Comparison of ENCODE assay signal across 9 cellular contexts in the genomic region with DNA sequence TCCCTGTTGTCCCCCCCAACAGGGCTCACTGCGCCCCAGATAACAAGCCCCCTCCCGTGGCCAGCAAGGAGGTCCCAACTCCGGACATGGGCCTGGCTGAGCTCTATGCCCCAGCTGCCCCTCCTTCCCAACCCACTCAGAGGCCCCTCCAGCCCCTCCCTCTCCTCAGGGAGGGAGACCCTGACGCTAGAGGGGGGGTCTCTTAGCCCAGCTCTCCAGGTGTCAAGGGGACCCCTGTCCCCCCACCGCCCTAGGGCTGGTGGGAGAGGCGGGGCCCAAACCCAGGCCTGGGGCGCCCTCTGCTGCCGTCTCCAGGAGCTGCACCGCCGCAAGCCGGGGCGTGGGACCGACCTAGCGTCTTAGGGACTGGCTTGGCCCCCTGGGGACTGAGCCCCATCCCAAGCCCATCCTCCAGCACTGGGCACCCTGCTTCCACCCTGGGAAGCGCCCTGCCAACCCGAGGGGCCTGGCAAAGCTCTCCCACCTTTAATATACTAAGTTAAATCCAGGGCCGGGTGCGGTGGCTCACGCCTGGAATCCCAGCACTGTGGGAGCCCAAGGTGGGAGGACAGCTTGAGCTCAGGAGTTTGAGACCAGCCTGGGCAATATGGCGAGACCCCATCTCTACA. TPM values are rescaled to one million over a fixed set of nuclear protein-coding genes. Genes with fewer than 3 reads are reported as not detected.
DNase-seq lines count a peak whose midpoint lies in the region; ATAC-seq, FAIRE-seq and TF ChIP-seq lines count a peak whose summit lies in the region.
"Had no signal": no experiment of that assay in that cellular context is flagged by ENCODE, and none has a peak within 500 bp of the region (broad histone marks: within the 10 kb centered on the region; RNA-seq: fewer than 3 reads in every experiment).

No MANE protein-coding gene starts in this region.

- ATAC-seq in HG03469 (IDR thresholded peaks at IDR 0.05; ENCODE audit: unreplicated experiment) (no peak), GM21619 (IDR thresholded peaks at IDR 0.05; ENCODE audit: unreplicated experiment) (no peak)

- no peaks in the 10 kb centered on the region for H3K9me2 ChIP-seq in Loucy (replicated peaks; ENCODE audit: low read depth, low read length)

- no peak overlapping the region for H3K56ac ChIP-seq in H1 (replicated peaks; ENCODE audit: insufficient read length, low read depth, low read length)

- no peak for TF ChIP-seq EP300 in H1 (IDR thresholded peaks at IDR 0.05; ENCODE audit: borderline replicate concordance in 1 of 2, low read depth in 2 of 2, low read length in 2 of 2)

- no peak overlapping the region for H2BK20ac ChIP-seq in H1 (ENCODE audit: low read length)

- H3K9ac ChIP-seq in Loucy (ENCODE audit: low read depth, low read length, poor library complexity, severe bottlenecking) (no peak overlapping the region), H1 (replicated peaks in 1 of 4; ENCODE audit: extremely low read depth in 1 of 4, low read depth in 3 of 4, low read length in 3 of 4) (no peak overlapping the region)

- H3F3A ChIP-seq in Loucy (ENCODE audit: low read depth) = no peaks in the 10 kb centered on the region; the same call in 1 of the 2 replicates

- H3K4me1 ChIP-seq in Loucy (ENCODE audit: insufficient read depth, low read length, poor library complexity, severe bottlenecking) (no peaks in the 10 kb centered on the region), H1 (replicated peaks in 1 of 4; ENCODE audit: control insufficient read depth in 3 of 4, insufficient read depth in 4 of 4, low read length in 3 of 4) (peaks cover 0 to 4% (median 1%) of the 10 kb centered on the region in 4 experiments; a peak in 3 of 7 replicates), thyroid gland (peaks cover under 1 to 14% of the 10 kb centered on the region in 2 donors)

- H4K20me1 ChIP-seq in Loucy (ENCODE audit: insufficient read depth, low read length, poor library complexity, severe bottlenecking) = no peaks in the 10 kb centered on the region
- peaks cover 0 to 3% of the 10 kb centered on the region in 2 experiments for H4K20me1 ChIP-seq in H1 (replicated peaks in 1 of 2; ENCODE audit: control insufficient read depth in 1 of 2, insufficient read depth in 2 of 2, low read length in 2 of 2)

- DNase-seq in ELF-1 (ENCODE audit: low read depth, low spot score) (peak; percentile 75), H1 (ENCODE audit: low read depth in 1 of 2, low spot score in 2 of 2) (peak in 1 of 2 experiments; percentile 96), thyroid gland (peak; percentile 41)
- peak; percentile 75 for DNase-seq in activated CD4-positive, alpha-beta memory T cell treated with anti-CD3 and anti-CD28 coated beads, Interleukin-2, amount 10 ng/mL, durations not matched to agents 7 days and 5 days

- no peak overlapping the region for H2BK120ac ChIP-seq in H1 (replicated peaks; ENCODE audit: low read depth, low read length)

- no peak overlapping the region for H2BK5ac ChIP-seq in H1 (ENCODE audit: low read depth, low read length)

- H4K91ac ChIP-seq in H1 (replicated peaks; ENCODE audit: insufficient read length, low read length) = no peak overlapping the region

- intact Hi-C loops in thyroid gland (cut with DNase I) = no loop called here

- no peaks in the 10 kb centered on the region for H3K9me3 Mint-ChIP-seq in activated CD4-positive, alpha-beta memory T cell treated with anti-CD3 and anti-CD28 coated beads, Interleukin-2, amount 10 ng/mL, durations not matched to agents 7 days and 5 days
- H3K9me3 Mint-ChIP-seq in nephron = no peaks in the 10 kb centered on the region

- H3K14ac ChIP-seq in H1 (ENCODE audit: insufficient read length) = no peak overlapping the region

- H3K36me3 ChIP-seq in Loucy (ENCODE audit: insufficient read depth, low read length) = no peaks in the 10 kb centered on the region
- no peaks in the 10 kb centered on the region for H3K36me3 ChIP-seq in H1 (ENCODE audit: control insufficient read depth in 2 of 4, insufficient read depth in 4 of 4, low read length in 3 of 4)
- no peaks in the 10 kb centered on the region for H3K36me3 ChIP-seq in thyroid gland

- TF ChIP-seq CTCF in Loucy (conservative IDR thresholded peaks at IDR 0.05; ENCODE audit: low read length) (peak; percentile 85), H1 (IDR thresholded peaks at IDR 0.05; ENCODE audit: control extremely low read depth in 1 of 3, insufficient read depth in 1 of 3, low read depth in 1 of 3, low read length in 3 of 3) (peak; percentile 82 to 84 (median 84)), nephron (IDR thresholded peaks at IDR 0.05; ENCODE audit: unreplicated experiment in 3 of 3) (peak; percentile 94 to 97 (median 95)), thyroid gland (IDR thresholded peaks at IDR 0.05) (peak; percentile 75 to 95 (median 84))

- H3K18ac ChIP-seq in H1 (ENCODE audit: extremely low read depth, low read length) = no peak overlapping the region

- H3K27me3 ChIP-seq in Loucy (ENCODE audit: insufficient read depth, low read length, poor library complexity, severe bottlenecking) = no peaks in the 10 kb centered on the region
- H3K27me3 ChIP-seq in H1 (replicated peaks in 1 of 4; ENCODE audit: control insufficient read depth in 3 of 4, extremely low read depth in 1 of 4, insufficient read depth in 3 of 4, low read length in 3 of 4) = peaks cover 6 to 33% (median 19%) of the 10 kb centered on the region in 4 experiments
- no peaks in the 10 kb centered on the region for H3K27me3 ChIP-seq in thyroid gland

- H3K27me3 Mint-ChIP-seq in activated CD4-positive, alpha-beta memory T cell treated with anti-CD3 and anti-CD28 coated beads, Interleukin-2, amount 10 ng/mL, durations not matched to agents 7 days and 5 days = peaks cover 29% of the 10 kb centered on the region
- H3K27me3 Mint-ChIP-seq in nephron (ENCODE audit: low read depth) = peaks cover 59% of the 10 kb centered on the region

- no peak overlapping the region for H3K4ac ChIP-seq in H1 (replicated peaks; ENCODE audit: insufficient read length, low read depth, low read length)

- peak; percentile 77 to 84 for TF ChIP-seq RAD21 in H1 (IDR thresholded peaks at IDR 0.05 in 1 of 2, conservative IDR thresholded peaks at IDR 0.05 in 1 of 2; ENCODE audit: low read depth in 2 of 2, low read length in 2 of 2)

- FAIRE-seq in H1 (lab: Jason Lieb, UNC) = no peak

- 19% methylated on average over 15 of the region's 20 CpGs; no CpG with 5 or more reads in 1 of the 2 experiments for WGBS in H1 (ENCODE audit: extremely low coverage in 1 of 2, insufficient coverage in 1 of 2, insufficient read length in 1 of 2, insufficient replicate concordance in 2 of 2, low coverage in 1 of 2, low lambda C conversion rate in 2 of 2, missing lambda C conversion rate in 1 of 2), 2 experiments
- 24 to 36% methylated on average over 6 to 7 of the region's 20 CpGs for WGBS in thyroid gland, 2 donors

- no peaks in the 10 kb centered on the region for H3K79me1 ChIP-seq in H1 (ENCODE audit: low read depth, low read length)

- no peak overlapping the region for H2AFZ ChIP-seq in Loucy (ENCODE audit: low read length)
- no peak overlapping the region for H2AFZ ChIP-seq in H1 (ENCODE audit: low read length)

- H4K8ac ChIP-seq in H1 (ENCODE audit: extremely low read depth, insufficient read depth, low read length) = no peak overlapping the region

- no peaks in the 10 kb centered on the region for H3K79me2 ChIP-seq in Loucy (ENCODE audit: insufficient read depth, low read length)
- no peaks in the 10 kb centered on the region for H3K79me2 ChIP-seq in H1 (ENCODE audit: control insufficient read depth in 1 of 2, insufficient read depth in 2 of 2, low read length in 2 of 2)

- TF ChIP-seq POLR2A in H1 (IDR thresholded peaks at IDR 0.05; ENCODE audit: control extremely low read depth in 1 of 2, low read depth in 2 of 2, low read length in 2 of 2) = no peak
- TF ChIP-seq POLR2A in thyroid gland (IDR thresholded peaks at IDR 0.05) = no peak

- H3K4me1 Mint-ChIP-seq in activated CD4-positive, alpha-beta memory T cell treated with anti-CD3 and anti-CD28 coated beads, Interleukin-2, amount 10 ng/mL, durations not matched to agents 7 days and 5 days = peaks cover 7% of the 10 kb centered on the region
- H3K4me1 Mint-ChIP-seq in nephron = peaks cover 10% of the 10 kb centered on the region

- no peaks in the 10 kb centered on the region for H3K36me3 Mint-ChIP-seq in activated CD4-positive, alpha-beta memory T cell treated with anti-CD3 and anti-CD28 coated beads, Interleukin-2, amount 10 ng/mL, durations not matched to agents 7 days and 5 days (ENCODE audit: low read depth)
- peaks cover 3% of the 10 kb centered on the region for H3K36me3 Mint-ChIP-seq in nephron (ENCODE audit: low read depth)

- H3K27ac Mint-ChIP-seq in activated CD4-positive, alpha-beta memory T cell treated with anti-CD3 and anti-CD28 coated beads, Interleukin-2, amount 10 ng/mL, durations not matched to agents 7 days and 5 days = no peak overlapping the region
- no peak overlapping the region for H3K27ac Mint-ChIP-seq in nephron

- H3K27ac ChIP-seq in H1 (ENCODE audit: low read depth, low read length) (no peak overlapping the region), thyroid gland (no peak overlapping the region)
- H3K27ac ChIP-seq: SK-N-MC had no signal

- no peak overlapping the region for H4K5ac ChIP-seq in H1 (ENCODE audit: insufficient read length, low read depth, low read length)

- H3K4me2 ChIP-seq in Loucy (ENCODE audit: low read depth, low read length, poor library complexity, severe bottlenecking) (peak overlapping the region; percentile 18), H1 (ENCODE audit: insufficient read depth in 1 of 2, low read depth in 2 of 2, low read length in 2 of 2) (peak overlapping the region; percentile 53 to 72; a peak in 1 of 4 replicates)

- CTCF ChIA-PET in activated CD4-positive, alpha-beta memory T cell treated with anti-CD3 and anti-CD28 coated beads, Interleukin-2, amount 10 ng/mL, durations not matched to agents 7 days and 5 days (lab: Charles Lee) = interaction anchor here (1.2 kb wide), 1 partner anchor 29 kb away, joined by 3 read pairs; no protein-coding TSS in a partner anchor
- CTCF ChIA-PET in H1 (lab: Charles Lee; ENCODE audit: partially characterized antibody) = interaction anchor here (0.7 to 1.0 kb wide), 6 partner anchors 35 to 402 kb away, joined by 3 to 4 read pairs (median 3); no protein-coding TSS in a partner anchor

- no peaks in the 10 kb centered on the region for H3K9me3 ChIP-seq in Loucy (ENCODE audit: insufficient read depth, low read depth, low read length)
- H3K9me3 ChIP-seq in H1 (ENCODE audit: insufficient read depth in 2 of 2, low read depth in 1 of 2, low read length in 1 of 2) = no peaks in the 10 kb centered on the region
- no peaks in the 10 kb centered on the region for H3K9me3 ChIP-seq in thyroid gland

- no peak overlapping the region for H3K4me3 Mint-ChIP-seq in activated CD4-positive, alpha-beta memory T cell treated with anti-CD3 and anti-CD28 coated beads, Interleukin-2, amount 10 ng/mL, durations not matched to agents 7 days and 5 days
- H3K4me3 Mint-ChIP-seq in nephron = peak overlapping the region in 2 of 3 experiments; percentile 53 to 56

- H3K23ac ChIP-seq in H1 (ENCODE audit: insufficient read length) = no peak overlapping the region

- no peak overlapping the region for H2BK12ac ChIP-seq in H1 (ENCODE audit: low read depth, low read length)

- no peak overlapping the region for H2BK15ac ChIP-seq in H1 (ENCODE audit: low read length)

- peaks cover 2% of the 10 kb centered on the region; the same call in 1 of the 2 replicates for H3K23me2 ChIP-seq in H1 (ENCODE audit: low read depth, low read length)

- H3K4me3 ChIP-seq in Loucy (ENCODE audit: low read length, poor library complexity, severe bottlenecking) (no peak overlapping the region), H1 (ENCODE audit: extremely low read depth in 1 of 4, insufficient read depth in 2 of 4, low read depth in 3 of 4, low read length in 4 of 4) (peak overlapping the region in 1 of 4 experiments; percentile 67; a peak in 2 of 8 replicates), thyroid gland (replicated peaks in 1 of 3) (no peak overlapping the region)
- H3K4me3 ChIP-seq: SK-N-MC had no signal

- POLR2A ChIA-PET in activated CD4-positive, alpha-beta memory T cell treated with anti-CD3 and anti-CD28 coated beads, Interleukin-2, amount 10 ng/mL, durations not matched to agents 7 days and 5 days (lab: Charles Lee) = interaction anchor here (0.8 kb wide), 1 partner anchor 13 kb away, joined by 4 read pairs; no protein-coding TSS in a partner anchor
- POLR2A ChIA-PET in H1 (lab: Charles Lee; ENCODE audit: partially characterized antibody) = interaction anchor here (1.1 kb wide), 1 partner anchor 88 kb away, joined by 3 read pairs; no protein-coding TSS in a partner anchor

- no peak overlapping the region for H2AK5ac ChIP-seq in H1 (ENCODE audit: low read depth, low read length)

RNA-seq across cellular contexts. Expression of a gene that starts 1.4 kb away (rescaled TPM):
- under 1 TPM in 1 of 2 experiments, not detected in 1; 0.08 TPM for total RNA-seq in activated CD4-positive, alpha-beta memory T cell treated with anti-CD3 and anti-CD28 coated beads, Interleukin-2, amount 10 ng/mL, durations not matched to agents 7 days and 5 days
- total RNA-seq in H1 (2021; fragmentation: NEBNext Ultra II Directional; extraction: Animal tissue kit (Norgen Biotek cat#: 25700)) = 0.45 and 0.63 TPM in 2 replicates
- 1.0 and 2.0 TPM in 2 replicates for polyA plus RNA-seq in H1 (2011; rRNA removed)
- 1.4 TPM for polyA plus RNA-seq in H1 (2011; cell fraction: cytosol; rRNA removed)
- polyA plus RNA-seq in H1 (2011; cell fraction: nucleus; rRNA removed) = 8.4 TPM
- 0.14 to 1.1 TPM (median 0.78 TPM) in 4 replicates for polyA plus RNA-seq in H1 (2012, experiment 1 of 2)
- 0.13 TPM for polyA plus RNA-seq in H1 (2012, experiment 2 of 2)
- polyA plus RNA-seq in H1 (2013, experiment 1 of 2) = 0.93 TPM
- 0.74 TPM for polyA plus RNA-seq in H1 (2013, experiment 2 of 2)
- polyA minus RNA-seq in H1 (2011; rRNA and poly(A)+ RNA removed) = 0.27 and 0.28 TPM in 2 replicates
- polyA minus RNA-seq in H1 (2011; cell fraction: cytosol; rRNA and poly(A)+ RNA removed) = 0.29 TPM
- 1.1 TPM for polyA minus RNA-seq in H1 (2011; cell fraction: nucleus; rRNA and poly(A)+ RNA removed)
- total RNA-seq in thyroid gland = under 1 TPM in 1 of 4 donors, not detected in 3; 0.22 TPM

RNA-seq across cellular contexts. Expression of a gene that starts 17.5 kb away (rescaled TPM):
- total RNA-seq in activated CD4-positive, alpha-beta memory T cell treated with anti-CD3 and anti-CD28 coated beads, Interleukin-2, amount 10 ng/mL, durations not matched to agents 7 days and 5 days = 10 to 100 TPM; 42.0 to 44.3 TPM
- total RNA-seq in H1 (2021; fragmentation: NEBNext Ultra II Directional; extraction: Animal tissue kit (Norgen Biotek cat#: 25700)) = 87.7 and 90.1 TPM in 2 replicates
- polyA plus RNA-seq in H1 (2011; rRNA removed) = 177 and 264 TPM in 2 replicates
- polyA plus RNA-seq in H1 (2011; cell fraction: cytosol; rRNA removed) = 143 TPM
- 218 TPM for polyA plus RNA-seq in H1 (2011; cell fraction: nucleus; rRNA removed)
- 107 to 120 TPM (median 118 TPM) in 4 replicates for polyA plus RNA-seq in H1 (2012, experiment 1 of 2)
- polyA plus RNA-seq in H1 (2012, experiment 2 of 2) = 195 TPM
- 52.1 TPM for polyA plus RNA-seq in H1 (2013, experiment 1 of 2)
- 49.3 TPM for polyA plus RNA-seq in H1 (2013, experiment 2 of 2)
- polyA minus RNA-seq in H1 (2011; rRNA and poly(A)+ RNA removed) = 46.1 and 53.0 TPM in 2 replicates
- 101 TPM for polyA minus RNA-seq in H1 (2011; cell fraction: cytosol; rRNA and poly(A)+ RNA removed)
- polyA minus RNA-seq in H1 (2011; cell fraction: nucleus; rRNA and poly(A)+ RNA removed) = 65.5 TPM
- total RNA-seq in thyroid gland = 10 to 100 TPM; 15.2 to 73.5 (median 46.8) TPM

RNA-seq across cellular contexts. Expression of a gene that starts 19.3 kb away (rescaled TPM):
- total RNA-seq in activated CD4-positive, alpha-beta memory T cell treated with anti-CD3 and anti-CD28 coated beads, Interleukin-2, amount 10 ng/mL, durations not matched to agents 7 days and 5 days = 100 to 1,000 TPM; 181 TPM
- total RNA-seq in H1 (2021; fragmentation: NEBNext Ultra II Directional; extraction: Animal tissue kit (Norgen Biotek cat#: 25700)) = 140 and 142 TPM in 2 replicates
- polyA plus RNA-seq in H1 (2011; rRNA removed) = 243 and 343 TPM in 2 replicates
- 180 TPM for polyA plus RNA-seq in H1 (2011; cell fraction: cytosol; rRNA removed)
- polyA plus RNA-seq in H1 (2011; cell fraction: nucleus; rRNA removed) = 1,170 TPM
- 46.9 to 137 TPM (median 125 TPM) in 4 replicates for polyA plus RNA-seq in H1 (2012, experiment 1 of 2)
- 87.4 TPM for polyA plus RNA-seq in H1 (2012, experiment 2 of 2)
- 171 TPM for polyA plus RNA-seq in H1 (2013, experiment 1 of 2)
- 163 TPM for polyA plus RNA-seq in H1 (2013, experiment 2 of 2)
- 45.5 and 54.1 TPM in 2 replicates for polyA minus RNA-seq in H1 (2011; rRNA and poly(A)+ RNA removed)
- polyA minus RNA-seq in H1 (2011; cell fraction: cytosol; rRNA and poly(A)+ RNA removed) = 55.7 TPM
- polyA minus RNA-seq in H1 (2011; cell fraction: nucleus; rRNA and poly(A)+ RNA removed) = 124 TPM
- total RNA-seq in thyroid gland = 100 to 1,000 TPM; 162 to 238 (median 192) TPM

RNA-seq across cellular contexts. Expression of a gene that starts 19.7 kb away (rescaled TPM):
- total RNA-seq in activated CD4-positive, alpha-beta memory T cell treated with anti-CD3 and anti-CD28 coated beads, Interleukin-2, amount 10 ng/mL, durations not matched to agents 7 days and 5 days = not detected
- not detected in 2 replicates for total RNA-seq in H1 (2021; fragmentation: NEBNext Ultra II Directional; extraction: Animal tissue kit (Norgen Biotek cat#: 25700))
- polyA plus RNA-seq in H1 (2011; rRNA removed) = not detected in 2 replicates
- not detected for polyA plus RNA-seq in H1 (2011; cell fraction: cytosol; rRNA removed)
- not detected for polyA plus RNA-seq in H1 (2011; cell fraction: nucleus; rRNA removed)
- not detected in 4 replicates for polyA plus RNA-seq in H1 (2012, experiment 1 of 2)
- polyA plus RNA-seq in H1 (2012, experiment 2 of 2) = not detected
- not detected for polyA plus RNA-seq in H1 (2013, experiment 1 of 2)
- not detected for polyA plus RNA-seq in H1 (2013, experiment 2 of 2)
- under 0.01 TPM in 1 of 2 replicates, not detected in the other for polyA minus RNA-seq in H1 (2011; rRNA and poly(A)+ RNA removed)
- polyA minus RNA-seq in H1 (2011; cell fraction: cytosol; rRNA and poly(A)+ RNA removed) = not detected
- not detected for polyA minus RNA-seq in H1 (2011; cell fraction: nucleus; rRNA and poly(A)+ RNA removed)
- not detected for total RNA-seq in thyroid gland

RNA-seq across cellular contexts. Expression of a gene that starts 24.8 kb away (rescaled TPM):
- 100 to 1,000 TPM; 513 to 519 TPM for total RNA-seq in activated CD4-positive, alpha-beta memory T cell treated with anti-CD3 and anti-CD28 coated beads, Interleukin-2, amount 10 ng/mL, durations not matched to agents 7 days and 5 days
- total RNA-seq in H1 (2021; fragmentation: NEBNext Ultra II Directional; extraction: Animal tissue kit (Norgen Biotek cat#: 25700)) = 522 and 551 TPM in 2 replicates
- 189 and 349 TPM in 2 replicates for polyA plus RNA-seq in H1 (2011; rRNA removed)
- polyA plus RNA-seq in H1 (2011; cell fraction: cytosol; rRNA removed) = 238 TPM
- 235 TPM for polyA plus RNA-seq in H1 (2011; cell fraction: nucleus; rRNA removed)
- polyA plus RNA-seq in H1 (2012, experiment 1 of 2) = 294 to 464 TPM (median 423 TPM) in 4 replicates
- 443 TPM for polyA plus RNA-seq in H1 (2012, experiment 2 of 2)
- polyA plus RNA-seq in H1 (2013, experiment 1 of 2) = 346 TPM
- 345 TPM for polyA plus RNA-seq in H1 (2013, experiment 2 of 2)
- polyA minus RNA-seq in H1 (2011; rRNA and poly(A)+ RNA removed) = 314 and 396 TPM in 2 replicates
- polyA minus RNA-seq in H1 (2011; cell fraction: cytosol; rRNA and poly(A)+ RNA removed) = 453 TPM
- 127 TPM for polyA minus RNA-seq in H1 (2011; cell fraction: nucleus; rRNA and poly(A)+ RNA removed)
- 10 to 100 TPM; 60.7 to 88.2 (median 82.2) TPM for total RNA-seq in thyroid gland
